ENCODE assay signal across 1 cellular context in genomic region chr6:36985384-36985962, GRCh38.
TF ChIP-seq lines count a peak whose summit lies in the region.

No MANE protein-coding gene starts in this region.

TF ChIP-seq in HepG2, 621 proteins besides CTCF, POLR2A, EP300 and RAD21 (continued from another document and continues in another):
- TF ChIP-seq ZBTB40 (IDR thresholded peaks at IDR 0.05), result peak; percentile 3; the same call in 1 of the 2 replicates
- TF ChIP-seq ZBTB40 (CRISPR knock-in tag; IDR thresholded peaks at IDR 0.05), result no peak
- TF ChIP-seq HOMEZ (CRISPR knock-in tag; IDR thresholded peaks at IDR 0.05; ENCODE audit: low read depth), result no peak
- no peak for TF ChIP-seq ZNF556 (CRISPR knock-in tag; IDR thresholded peaks at IDR 0.05; ENCODE audit: borderline replicate concordance)
- TF ChIP-seq RXRA (CRISPR knock-in tag; IDR thresholded peaks at IDR 0.05), result 0 out of 2 replicates have a peak, but pooled peaks have one; percentile 4
- peak; percentile 53; the same call in 1 of the 2 replicates for TF ChIP-seq HNF1B (CRISPR knock-in tag; IDR thresholded peaks at IDR 0.05)
- TF ChIP-seq ZBTB1 (CRISPR knock-in tag; IDR thresholded peaks at IDR 0.05; ENCODE audit: borderline replicate concordance), result no peak
- no peak for TF ChIP-seq ZNF382 (CRISPR knock-in tag; IDR thresholded peaks at IDR 0.05; ENCODE audit: borderline replicate concordance)
- 0 out of 2 replicates have a peak, but pooled peaks have one; percentile 26 for TF ChIP-seq SKIL (CRISPR knock-in tag; IDR thresholded peaks at IDR 0.05; ENCODE audit: borderline replicate concordance)
- TF ChIP-seq ZNF564 (CRISPR knock-in tag; IDR thresholded peaks at IDR 0.05), result 0 out of 2 replicates have a peak, but pooled peaks have one; percentile 5
- no peak for TF ChIP-seq ZNF629 (CRISPR knock-in tag; conservative IDR thresholded peaks at IDR 0.05)
- TF ChIP-seq PRMT3 (CRISPR knock-in tag; IDR thresholded peaks at IDR 0.05; ENCODE audit: borderline replicate concordance, low read depth), result 0 out of 2 replicates have a peak, but pooled peaks have one; percentile 55
- TF ChIP-seq POGK (CRISPR knock-in tag; conservative IDR thresholded peaks at IDR 0.05), result no peak
- no peak for TF ChIP-seq ZNF615 (CRISPR knock-in tag; IDR thresholded peaks at IDR 0.05; ENCODE audit: borderline replicate concordance)
- peak; percentile 7 for TF ChIP-seq PCBP2 (optimal IDR thresholded peaks at IDR 0.05; ENCODE audit: low read depth, low read length, poor library complexity, severe bottlenecking)
- no peak for TF ChIP-seq SKI (IDR thresholded peaks at IDR 0.05; ENCODE audit: partially characterized antibody)
- TF ChIP-seq BRD4 (CRISPR knock-in tag; IDR thresholded peaks at IDR 0.05), result 0 out of 2 replicates have a peak, but pooled peaks have one; percentile 16
- no peak for TF ChIP-seq ZMAT5 (CRISPR knock-in tag; IDR thresholded peaks at IDR 0.05; ENCODE audit: borderline replicate concordance, low read depth)
- no peak for TF ChIP-seq ZNF770 (CRISPR knock-in tag; IDR thresholded peaks at IDR 0.05)
- TF ChIP-seq SNRNP70 (IDR thresholded peaks at IDR 0.05; ENCODE audit: low read depth, low read length), result no peak
- TF ChIP-seq ZNF572 (CRISPR knock-in tag; IDR thresholded peaks at IDR 0.05), result 0 out of 2 replicates have a peak, but pooled peaks have one; percentile 39
- no peak for TF ChIP-seq ZNF704 (CRISPR knock-in tag; IDR thresholded peaks at IDR 0.05; ENCODE audit: borderline replicate concordance)
- 0 out of 2 replicates have a peak, but pooled peaks have one; percentile 53 for TF ChIP-seq ZNF850 (CRISPR knock-in tag; conservative IDR thresholded peaks at IDR 0.05)
- no peak; the same call in 1 of the 2 replicates for TF ChIP-seq ZNF749 (CRISPR knock-in tag; IDR thresholded peaks at IDR 0.05; ENCODE audit: borderline replicate concordance)
- 0 out of 2 replicates have a peak, but pooled peaks have one; percentile 15 for TF ChIP-seq JUNB (CRISPR knock-in tag; IDR thresholded peaks at IDR 0.05; ENCODE audit: borderline replicate concordance)
- 0 out of 2 replicates have a peak, but pooled peaks have one; percentile 48 for TF ChIP-seq THAP8 (CRISPR knock-in tag; IDR thresholded peaks at IDR 0.05; ENCODE audit: borderline replicate concordance)
- peak; percentile 33; the same call in 1 of the 2 replicates for TF ChIP-seq SP2 (CRISPR knock-in tag; IDR thresholded peaks at IDR 0.05)
- TF ChIP-seq ZXDC (CRISPR knock-in tag; IDR thresholded peaks at IDR 0.05), result 0 out of 2 replicates have a peak, but pooled peaks have one; percentile 6
- TF ChIP-seq ZNF570 (CRISPR knock-in tag; IDR thresholded peaks at IDR 0.05; ENCODE audit: borderline replicate concordance), result no peak
- TF ChIP-seq NR3C1 (CRISPR knock-in tag; IDR thresholded peaks at IDR 0.05), result no peak
